Comparison of ENCODE assay signal across 22 cellular contexts in genomic region chr17:61496957-61497653, GRCh38. TPM values are rescaled to one million over a fixed set of nuclear protein-coding genes. Genes with fewer than 3 reads are reported as not detected.
"Had no signal": no experiment of that assay in that cellular context is flagged by ENCODE, and none has a peak within 500 bp of the region (broad histone marks: within the 10 kb centered on the region; RNA-seq: fewer than 3 reads in every experiment).

No MANE protein-coding gene starts in this region.

- H3K4me1 ChIP-seq: parathyroid adenoma, testis had no signal

- H3K27ac ChIP-seq: parathyroid adenoma, testis had no signal

- H3K27me3 ChIP-seq: testis had no signal

- H3K4me3 ChIP-seq: testis had no signal

- DNase-seq: activated CD4-positive, alpha-beta T cell treated with anti-CD3 and anti-CD28 coated beads for 1 hour; activated CD4-positive, alpha-beta T cell treated with anti-CD3 and anti-CD28 coated beads, Interleukin-2, amount 50 U/mL, for 1 hour; activated CD8-positive, alpha-beta T cell treated with anti-CD3 and anti-CD28 coated beads, Interleukin-2, amount 10 ng/mL, durations not matched to agents 7 days and 5 days; activated gamma-delta T cell; activated naive CD4-positive, alpha-beta T cell treated with anti-CD3 and anti-CD28 coated beads, Interleukin-2, amount 50 U/mL, for 16 hours; activated naive CD8-positive, alpha-beta T cell treated with anti-CD3 and anti-CD28 coated beads, Interleukin-2, amount 50 U/mL, for 24 hours; effector CD8-positive, alpha-beta T cell; foreskin melanocyte; left ventricle myocardium superior; nucleus accumbens; small intestine; stimulated activated CD4-positive, alpha-beta T cell treated with anti-CD3 and anti-CD28 coated beads, Interleukin-2, amount 100 ng/mL, for 48 hours; stimulated activated CD8-positive, alpha-beta memory T cell treated with anti-CD3 and anti-CD28 coated beads, Interleukin-4, amount 100 ng/mL, for 48 hours; stimulated activated naive B cell treated with anti-CD40 and anti-IgM and Interleukin-4, amounts not matched to agents 10 μg/mL and 1 μg/mL and 100 μg/mL, for 72 hours; testis; trophoblast cell had no signal

- H3K9me3 ChIP-seq: testis had no signal

RNA-seq across cellular contexts. Expression of gene TBX4, which starts 44.9 kb away (rescaled TPM):
- total RNA-seq: activated CD8-positive, alpha-beta T cell treated with anti-CD3 and anti-CD28 coated beads, Interleukin-2, amount 10 ng/mL, durations not matched to agents 7 days and 5 days; activated T-helper 1 cell treated with anti-CD3 and anti-CD28 coated beads, Interleukin-12 subunit alpha, Interleukin-12 subunit beta, Interleukin-2, Interleukin-4 antibody, amounts not matched to agents 30 ng/mL and 10 ng/mL and 1 ng/mL, durations not matched to agents 14 hours and 24 hours and 36 hours; chondrocyte; dermis blood vessel endothelial cell; left ventricle myocardium superior; sciatic nerve; T-helper 2 cell treated with Interferon-gamma antibody and Interleukin-4, amounts not matched to agents 100 ng/mL and 5 ng/mL, for 36 hours had no signal
- polyA plus RNA-seq: small intestine had no signal
